9 cellular contexts compared by ENCODE assay signal in the genomic region with DNA sequence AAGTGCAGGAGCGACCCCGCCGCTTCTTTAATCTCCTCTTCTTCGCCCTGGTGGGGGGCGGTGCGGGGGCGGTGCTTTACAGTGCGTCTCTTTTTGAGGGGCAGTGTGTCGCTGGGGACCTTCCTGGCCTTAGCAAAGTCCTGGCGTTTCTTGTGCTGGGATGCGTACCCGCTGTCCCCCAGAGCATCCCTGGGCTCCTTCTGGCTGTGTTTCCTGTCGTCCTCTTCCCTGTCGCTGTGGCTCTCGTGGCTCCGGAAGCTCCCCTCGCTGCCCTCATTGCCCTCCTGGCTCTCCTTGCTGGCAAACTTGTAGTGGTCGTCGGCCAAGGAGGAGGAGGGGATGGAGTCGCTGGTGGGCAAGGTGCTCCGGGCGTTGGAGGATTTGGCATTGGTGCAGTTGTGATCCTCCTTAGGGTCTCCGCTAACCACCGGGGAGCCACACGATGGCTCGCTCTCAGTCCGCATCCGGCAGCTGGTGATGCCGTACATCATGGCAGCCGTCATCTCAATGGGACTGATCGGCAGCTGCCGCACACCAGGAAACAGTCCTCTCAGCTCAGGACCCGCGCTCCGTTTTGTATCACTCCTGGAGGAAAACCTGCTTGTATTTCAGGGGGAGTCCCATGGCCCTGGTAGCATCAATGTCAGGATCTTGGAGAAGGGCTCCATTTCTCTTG. TPM values are rescaled to one million over a fixed set of nuclear protein-coding genes. Genes with fewer than 3 reads are reported as not detected.
DNase-seq lines count a peak whose midpoint lies in the region; ATAC-seq lines count a peak whose summit lies in the region.
"Had no signal": no experiment of that assay in that cellular context is flagged by ENCODE, and none has a peak within 500 bp of the region (broad histone marks: within the 10 kb centered on the region; RNA-seq: fewer than 3 reads in every experiment).

No MANE protein-coding gene starts in this region.

- POLR2A ChIA-PET in naive thymus-derived CD8-positive, alpha-beta T cell (lab: Charles Lee), result no interaction called here

- peaks cover 0 to 17% (median 3%) of the 10 kb centered on the region in 5 donors for H3K27me3 Mint-ChIP-seq in naive thymus-derived CD8-positive, alpha-beta T cell

- H3K4me1 Mint-ChIP-seq in naive thymus-derived CD8-positive, alpha-beta T cell, result peaks cover 0 to 4% (median 0%) of the 10 kb centered on the region in 4 donors

- H3K4me3 Mint-ChIP-seq in naive thymus-derived CD8-positive, alpha-beta T cell, result peak overlapping the region; percentile 73 to 91 (median 85)

- no peaks in the 10 kb centered on the region for H3K9me3 Mint-ChIP-seq in naive thymus-derived CD8-positive, alpha-beta T cell

- ATAC-seq in naive thymus-derived CD8-positive, alpha-beta T cell, result peak; percentile 63 to 65
- ATAC-seq in GM21515 (IDR thresholded peaks at IDR 0.05; ENCODE audit: unreplicated experiment) (no peak), HG03196 (IDR thresholded peaks at IDR 0.05; ENCODE audit: unreplicated experiment) (no peak)
- ATAC-seq: GM12878 had no signal

- DNase-seq in EL, result peak; percentile 0
- peak; percentile 2 for DNase-seq in M059J (ENCODE audit: low read depth)
- peak; percentile 11 for DNase-seq in activated naive CD4-positive, alpha-beta T cell treated with anti-CD3 and anti-CD28 coated beads, Interleukin-2, amount 50 U/mL, for 16 hours
- DNase-seq in naive thymus-derived CD8-positive, alpha-beta T cell, result peak in 2 of 10 donors; percentile 3 to 4
- no peak for DNase-seq in SW480 (ENCODE audit: low spot score)
- DNase-seq in mucosa of gallbladder (ENCODE audit: low spot score), result no peak

- H3K27ac Mint-ChIP-seq in naive thymus-derived CD8-positive, alpha-beta T cell, result peak overlapping the region in 8 of 10 donors; percentile 8 to 87 (median 68)

- no peaks in the 10 kb centered on the region for H3K36me3 Mint-ChIP-seq in naive thymus-derived CD8-positive, alpha-beta T cell

RNA-seq across cellular contexts. Expression of a gene that starts 30.4 kb away (rescaled TPM):
- total RNA-seq in M059J (2014; rRNA removed; shearing (Covaris generic)), result 13.7 and 21.5 TPM in 2 replicates
- total RNA-seq in naive thymus-derived CD8-positive, alpha-beta T cell, result not detected
- polyA plus RNA-seq in naive thymus-derived CD8-positive, alpha-beta T cell, result not detected
- total RNA-seq in mucosa of gallbladder, result not detected
- total RNA-seq: GM12878 had no signal

RNA-seq across cellular contexts. Expression of a gene that starts 52.4 kb away (rescaled TPM):
- 14.1 and 16.5 TPM in 2 replicates for total RNA-seq in M059J (2014; rRNA removed; shearing (Covaris generic))
- 10 to 100 TPM; 17.1 to 17.3 TPM for total RNA-seq in naive thymus-derived CD8-positive, alpha-beta T cell
- 10 to 100 TPM in 1 of 3 donors, 1 to 10 TPM in 2; 6.9 to 12.4 (median 7.3) TPM for polyA plus RNA-seq in naive thymus-derived CD8-positive, alpha-beta T cell
- total RNA-seq in mucosa of gallbladder, result 13.5 TPM

Comparison
In these comparisons a context has a peak if more than half of its experiments do, and no peak if none do; other contexts are left out.
1. DNase-seq: peak in EL (single experiment), M059J (single experiment) and activated naive CD4-positive, alpha-beta T cell treated with anti-CD3 and anti-CD28 coated beads, Interleukin-2, amount 50 U/mL, for 16 hours (single experiment); none in SW480 (single experiment) and mucosa of gallbladder (single experiment).
2. ATAC-seq: peak in naive thymus-derived CD8-positive, alpha-beta T cell (2 of 2); none in GM21515 (single experiment) and HG03196 (single experiment).
3. RNA of a gene that starts 30.4 kb away (total RNA-seq): 13.7 to 21.5 TPM in M059J; not detected in mucosa of gallbladder (single experiment) and not detected in naive thymus-derived CD8-positive, alpha-beta T cell; every median in the first group is over 10 times any median in the second.